ENCODE assay signal across 8 cellular contexts in the genomic region with DNA sequence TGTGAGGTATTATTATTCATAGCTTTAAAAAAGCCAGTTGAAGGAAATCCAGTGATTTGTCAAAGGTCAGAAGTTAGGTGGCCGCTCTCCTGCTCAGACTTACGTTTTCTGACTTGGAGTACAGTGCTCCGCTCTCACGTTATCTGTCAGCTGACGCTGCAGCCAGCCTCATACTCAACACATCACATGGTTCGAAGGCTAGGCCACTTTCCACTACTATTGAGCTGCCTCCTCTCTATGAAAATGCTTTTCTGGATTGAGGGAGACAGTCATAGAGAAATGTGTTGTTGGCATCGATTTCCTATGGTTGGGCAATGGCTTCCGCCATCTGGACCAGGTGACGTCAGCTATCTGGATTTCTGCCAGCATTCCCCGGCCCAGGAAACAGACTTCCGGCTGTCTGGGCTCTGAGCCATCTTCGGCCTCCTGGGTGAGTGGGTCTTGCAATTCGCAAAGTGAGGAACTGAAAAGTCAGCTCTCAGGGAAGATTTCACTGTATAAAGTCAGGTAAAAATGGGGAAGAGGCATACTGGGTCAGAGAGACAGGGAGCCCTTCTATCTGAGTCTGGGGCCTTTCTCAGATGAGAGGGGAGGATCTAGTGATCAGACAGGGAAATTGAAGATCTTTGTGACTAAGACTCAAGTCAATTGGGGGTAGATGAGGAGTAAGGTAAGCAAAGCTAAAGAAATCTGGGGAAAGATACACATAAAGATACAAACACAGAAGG. TPM values are rescaled to one million over a fixed set of nuclear protein-coding genes. Genes with fewer than 3 reads are reported as not detected.
DNase-seq lines count a peak whose midpoint lies in the region; ATAC-seq, FAIRE-seq and TF ChIP-seq lines count a peak whose summit lies in the region.

No MANE protein-coding gene starts in this region.

- H3K9me3 ChIP-seq in SJCRH30 (replicated peaks): no peaks in the 10 kb centered on the region
- H3K9me3 ChIP-seq in smooth muscle cell (replicated peaks; ENCODE audit: low read depth): no peaks in the 10 kb centered on the region

- H3K4me3 ChIP-seq in SJCRH30: peak overlapping the region; percentile 41
- H3K4me3 ChIP-seq in bronchial epithelial cell (ENCODE audit: low read depth, low read length): no peak overlapping the region
- no peak overlapping the region for H3K4me3 ChIP-seq in kidney epithelial cell (ENCODE audit: low read depth, low read length)
- H3K4me3 ChIP-seq in smooth muscle cell: no peak overlapping the region

- no peak for TF ChIP-seq CTCF in bronchial epithelial cell (IDR thresholded peaks at IDR 0.05; ENCODE audit: insufficient read depth, low read length, severe bottlenecking)
- TF ChIP-seq CTCF in kidney epithelial cell (IDR thresholded peaks at IDR 0.05; ENCODE audit: insufficient read depth, low read length, poor library complexity, severe bottlenecking): no peak
- TF ChIP-seq CTCF in smooth muscle cell (IDR thresholded peaks at IDR 0.05; ENCODE audit: borderline replicate concordance, insufficient read depth, poor library complexity, severe bottlenecking): no peak

- H3K27me3 ChIP-seq in SJCRH30 (no peaks in the 10 kb centered on the region), bronchial epithelial cell (ENCODE audit: control insufficient read depth, insufficient read depth, low read length) (no peaks in the 10 kb centered on the region), kidney epithelial cell (ENCODE audit: control insufficient read depth, insufficient read depth, low read length) (no peaks in the 10 kb centered on the region), smooth muscle cell (ENCODE audit: low read depth) (no peaks in the 10 kb centered on the region)

- H3K36me3 ChIP-seq in SJCRH30 (no peaks in the 10 kb centered on the region), bronchial epithelial cell (ENCODE audit: control insufficient read depth, insufficient read depth, low read length) (no peaks in the 10 kb centered on the region), kidney epithelial cell (ENCODE audit: control insufficient read depth, insufficient read depth, low read length) (no peaks in the 10 kb centered on the region), smooth muscle cell (ENCODE audit: low read depth) (no peaks in the 10 kb centered on the region)

- H3K79me2 ChIP-seq in smooth muscle cell (ENCODE audit: low read depth): no peaks in the 10 kb centered on the region

- H4K20me1 ChIP-seq in smooth muscle cell (ENCODE audit: low read depth): no peaks in the 10 kb centered on the region

- H2AFZ ChIP-seq in smooth muscle cell (ENCODE audit: low read depth): no peak overlapping the region

- peak; percentile 93 for FAIRE-seq in bronchial epithelial cell (lab: Jason Lieb, UNC)

- peak overlapping the region; percentile 96 for H3K9ac ChIP-seq in smooth muscle cell (ENCODE audit: low read depth)

- DNase-seq in Daoy (ENCODE audit: low read depth) (peak; percentile 99), NAMALWA (ENCODE audit: low spot score) (peak; percentile 51), SJCRH30 (peak; percentile 96 to 97), bronchial epithelial cell (ENCODE audit: low read depth) (peak; percentile 99), kidney epithelial cell (ENCODE audit: low read depth) (peak; percentile 94), smooth muscle cell (lab: John Stamatoyannopoulos, UW; ENCODE audit: unreplicated experiment) (peak; percentile 86)

- WGBS in smooth muscle cell (ENCODE audit: low lambda C conversion rate): 23% methylated on average over 13 of the region's 13 CpGs

- H3F3A ChIP-seq in smooth muscle cell (ENCODE audit: low read depth): peaks cover 36% of the 10 kb centered on the region

- H3K4me1 ChIP-seq in SJCRH30 (peaks cover 27% of the 10 kb centered on the region), smooth muscle cell (ENCODE audit: low read depth) (peaks cover 26% of the 10 kb centered on the region)

- peak overlapping the region; percentile 70 for H3K4me2 ChIP-seq in smooth muscle cell

- H3K27ac ChIP-seq in SJCRH30 (peak overlapping the region; percentile 81), smooth muscle cell (ENCODE audit: low read depth) (peak overlapping the region; percentile 100)

- ATAC-seq in GM21515 (IDR thresholded peaks at IDR 0.05; ENCODE audit: unreplicated experiment) (no peak), HG03097 (IDR thresholded peaks at IDR 0.05; ENCODE audit: low FRiP score, unreplicated experiment) (no peak)

RNA-seq across cellular contexts. Expression of a gene that starts 37.5 kb away (rescaled TPM):
- 344 and 350 TPM in 2 replicates for total RNA-seq in Daoy (2014; rRNA removed; shearing (Covaris generic))
- total RNA-seq in SJCRH30 (2014; rRNA removed; shearing (Covaris generic)): 19.9 and 22.1 TPM in 2 replicates
- 186 and 279 TPM in 2 replicates for total RNA-seq in bronchial epithelial cell
- total RNA-seq in kidney epithelial cell: 188 and 229 TPM in 2 replicates
- 732 and 736 TPM in 2 replicates for total RNA-seq in smooth muscle cell
- polyA plus RNA-seq in smooth muscle cell: 708 and 811 TPM in 2 replicates

RNA-seq across cellular contexts. Expression of a gene that starts 39.4 kb away (rescaled TPM):
- 370 and 430 TPM in 2 replicates for total RNA-seq in Daoy (2014; rRNA removed; shearing (Covaris generic))
- total RNA-seq in SJCRH30 (2014; rRNA removed; shearing (Covaris generic)): 87.4 and 92.2 TPM in 2 replicates
- total RNA-seq in bronchial epithelial cell (15.1 and 20.0 TPM in 2 replicates), kidney epithelial cell (136 and 142 TPM in 2 replicates), smooth muscle cell (79.8 and 87.6 TPM in 2 replicates)
- polyA plus RNA-seq in smooth muscle cell: 117 and 146 TPM in 2 replicates
